ENCODE assay signal across 1 cellular context in the genomic region with DNA sequence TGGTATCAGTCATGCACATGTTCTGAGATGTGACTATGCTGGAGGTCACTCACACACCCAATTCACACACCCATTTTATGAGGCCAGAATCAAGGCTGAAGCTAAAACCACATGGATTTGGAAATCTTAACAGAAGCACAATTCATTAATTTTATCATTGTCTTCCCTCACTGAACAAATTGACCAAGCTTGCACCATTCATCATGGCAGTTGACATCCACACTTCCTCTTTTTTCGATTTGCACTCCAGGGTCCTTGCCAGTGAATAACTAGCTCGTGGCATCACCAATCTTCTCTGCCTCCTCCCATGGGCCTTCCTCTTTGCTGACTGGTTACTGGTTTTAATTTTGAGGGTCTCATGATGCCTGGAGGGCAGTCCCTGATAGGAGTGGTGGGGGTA.
TF ChIP-seq lines count a peak whose summit lies in the region.

No MANE protein-coding gene starts in this region.

TF ChIP-seq in K562, 482 proteins besides CTCF, POLR2A, EP300 and RAD21 (continued from another document):
- TF ChIP-seq, protein P1, sequence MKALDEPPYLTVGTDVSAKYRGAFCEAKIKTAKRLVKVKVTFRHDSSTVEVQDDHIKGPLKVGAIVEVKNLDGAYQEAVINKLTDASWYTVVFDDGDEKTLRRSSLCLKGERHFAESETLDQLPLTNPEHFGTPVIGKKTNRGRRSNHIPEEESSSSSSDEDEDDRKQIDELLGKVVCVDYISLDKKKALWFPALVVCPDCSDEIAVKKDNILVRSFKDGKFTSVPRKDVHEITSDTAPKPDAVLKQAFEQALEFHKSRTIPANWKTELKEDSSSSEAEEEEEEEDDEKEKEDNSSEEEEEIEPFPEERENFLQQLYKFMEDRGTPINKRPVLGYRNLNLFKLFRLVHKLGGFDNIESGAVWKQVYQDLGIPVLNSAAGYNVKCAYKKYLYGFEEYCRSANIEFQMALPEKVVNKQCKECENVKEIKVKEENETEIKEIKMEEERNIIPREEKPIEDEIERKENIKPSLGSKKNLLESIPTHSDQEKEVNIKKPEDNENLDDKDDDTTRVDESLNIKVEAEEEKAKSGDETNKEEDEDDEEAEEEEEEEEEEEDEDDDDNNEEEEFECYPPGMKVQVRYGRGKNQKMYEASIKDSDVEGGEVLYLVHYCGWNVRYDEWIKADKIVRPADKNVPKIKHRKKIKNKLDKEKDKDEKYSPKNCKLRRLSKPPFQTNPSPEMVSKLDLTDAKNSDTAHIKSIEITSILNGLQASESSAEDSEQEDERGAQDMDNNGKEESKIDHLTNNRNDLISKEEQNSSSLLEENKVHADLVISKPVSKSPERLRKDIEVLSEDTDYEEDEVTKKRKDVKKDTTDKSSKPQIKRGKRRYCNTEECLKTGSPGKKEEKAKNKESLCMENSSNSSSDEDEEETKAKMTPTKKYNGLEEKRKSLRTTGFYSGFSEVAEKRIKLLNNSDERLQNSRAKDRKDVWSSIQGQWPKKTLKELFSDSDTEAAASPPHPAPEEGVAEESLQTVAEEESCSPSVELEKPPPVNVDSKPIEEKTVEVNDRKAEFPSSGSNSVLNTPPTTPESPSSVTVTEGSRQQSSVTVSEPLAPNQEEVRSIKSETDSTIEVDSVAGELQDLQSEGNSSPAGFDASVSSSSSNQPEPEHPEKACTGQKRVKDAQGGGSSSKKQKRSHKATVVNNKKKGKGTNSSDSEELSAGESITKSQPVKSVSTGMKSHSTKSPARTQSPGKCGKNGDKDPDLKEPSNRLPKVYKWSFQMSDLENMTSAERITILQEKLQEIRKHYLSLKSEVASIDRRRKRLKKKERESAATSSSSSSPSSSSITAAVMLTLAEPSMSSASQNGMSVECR (CRISPR knock-in tag; IDR thresholded peaks at IDR 0.05) = no peak
- no peak for TF ChIP-seq HDAC2 (IDR thresholded peaks at IDR 0.05)
- no peak for TF ChIP-seq IFI16 (CRISPR knock-in tag; IDR thresholded peaks at IDR 0.05)
- TF ChIP-seq TAL1 (IDR thresholded peaks at IDR 0.05) = no peak
- TF ChIP-seq, protein P2, sequence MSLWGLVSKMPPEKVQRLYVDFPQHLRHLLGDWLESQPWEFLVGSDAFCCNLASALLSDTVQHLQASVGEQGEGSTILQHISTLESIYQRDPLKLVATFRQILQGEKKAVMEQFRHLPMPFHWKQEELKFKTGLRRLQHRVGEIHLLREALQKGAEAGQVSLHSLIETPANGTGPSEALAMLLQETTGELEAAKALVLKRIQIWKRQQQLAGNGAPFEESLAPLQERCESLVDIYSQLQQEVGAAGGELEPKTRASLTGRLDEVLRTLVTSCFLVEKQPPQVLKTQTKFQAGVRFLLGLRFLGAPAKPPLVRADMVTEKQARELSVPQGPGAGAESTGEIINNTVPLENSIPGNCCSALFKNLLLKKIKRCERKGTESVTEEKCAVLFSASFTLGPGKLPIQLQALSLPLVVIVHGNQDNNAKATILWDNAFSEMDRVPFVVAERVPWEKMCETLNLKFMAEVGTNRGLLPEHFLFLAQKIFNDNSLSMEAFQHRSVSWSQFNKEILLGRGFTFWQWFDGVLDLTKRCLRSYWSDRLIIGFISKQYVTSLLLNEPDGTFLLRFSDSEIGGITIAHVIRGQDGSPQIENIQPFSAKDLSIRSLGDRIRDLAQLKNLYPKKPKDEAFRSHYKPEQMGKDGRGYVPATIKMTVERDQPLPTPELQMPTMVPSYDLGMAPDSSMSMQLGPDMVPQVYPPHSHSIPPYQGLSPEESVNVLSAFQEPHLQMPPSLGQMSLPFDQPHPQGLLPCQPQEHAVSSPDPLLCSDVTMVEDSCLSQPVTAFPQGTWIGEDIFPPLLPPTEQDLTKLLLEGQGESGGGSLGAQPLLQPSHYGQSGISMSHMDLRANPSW (CRISPR knock-in tag; IDR thresholded peaks at IDR 0.05) = no peak
- TF ChIP-seq ILK (tag; IDR thresholded peaks at IDR 0.05; ENCODE audit: borderline replicate concordance, low read depth) = no peak
- no peak for TF ChIP-seq BDP1 (IDR thresholded peaks at IDR 0.05; ENCODE audit: insufficient read depth, insufficient read length)
- TF ChIP-seq SMC3 (conservative IDR thresholded peaks at IDR 0.05; ENCODE audit: insufficient read depth, low read depth, low read length) = no peak
- TF ChIP-seq MIER1 (IDR thresholded peaks at IDR 0.05; ENCODE audit: low read depth) = no peak
- TF ChIP-seq, protein P3, sequence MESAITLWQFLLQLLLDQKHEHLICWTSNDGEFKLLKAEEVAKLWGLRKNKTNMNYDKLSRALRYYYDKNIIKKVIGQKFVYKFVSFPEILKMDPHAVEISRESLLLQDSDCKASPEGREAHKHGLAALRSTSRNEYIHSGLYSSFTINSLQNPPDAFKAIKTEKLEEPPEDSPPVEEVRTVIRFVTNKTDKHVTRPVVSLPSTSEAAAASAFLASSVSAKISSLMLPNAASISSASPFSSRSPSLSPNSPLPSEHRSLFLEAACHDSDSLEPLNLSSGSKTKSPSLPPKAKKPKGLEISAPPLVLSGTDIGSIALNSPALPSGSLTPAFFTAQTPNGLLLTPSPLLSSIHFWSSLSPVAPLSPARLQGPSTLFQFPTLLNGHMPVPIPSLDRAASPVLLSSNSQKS (CRISPR knock-in tag; IDR thresholded peaks at IDR 0.05) = no peak
- TF ChIP-seq TCFL5 (CRISPR knock-in tag; conservative IDR thresholded peaks at IDR 0.05) = no peak
- TF ChIP-seq, protein P4, sequence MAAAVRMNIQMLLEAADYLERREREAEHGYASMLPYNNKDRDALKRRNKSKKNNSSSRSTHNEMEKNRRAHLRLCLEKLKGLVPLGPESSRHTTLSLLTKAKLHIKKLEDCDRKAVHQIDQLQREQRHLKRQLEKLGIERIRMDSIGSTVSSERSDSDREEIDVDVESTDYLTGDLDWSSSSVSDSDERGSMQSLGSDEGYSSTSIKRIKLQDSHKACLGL (CRISPR knock-in tag; IDR thresholded peaks at IDR 0.05; ENCODE audit: borderline replicate concordance, poor library complexity, severe bottlenecking) = no peak
- TF ChIP-seq RBM15 (IDR thresholded peaks at IDR 0.05; ENCODE audit: insufficient read depth, low read length) = no peak
- no peak for TF ChIP-seq BCOR (IDR thresholded peaks at IDR 0.05)
- no peak for TF ChIP-seq ZNF551 (CRISPR knock-in tag; IDR thresholded peaks at IDR 0.05)
- TF ChIP-seq ASH1L (IDR thresholded peaks at IDR 0.05; ENCODE audit: borderline replicate concordance, low read depth, partially characterized antibody) = no peak
TF ChIP-seq in K562: peak in this region for 3.
